Comparison of ENCODE assay signal across 8 cellular contexts in genomic region chr10:48306265-48306869, GRCh38. TPM values are rescaled to one million over a fixed set of nuclear protein-coding genes. Genes with fewer than 3 reads are reported as not detected.
DNase-seq lines count a peak whose midpoint lies in the region; ATAC-seq, FAIRE-seq and TF ChIP-seq lines count a peak whose summit lies in the region.

Gene MAPK8, plus strand, starts transcription at chr10:48306677. Its CDS starts 94,984 bp downstream, at chr10:48401661.

- in situ Hi-C loops in transverse colon (cut with MboI; ENCODE audit: low pct_ligation_motif_present in 1 of 4, low pct_unique_long_range_greater_than_20kb in 1 of 4, low sequenced_read_pairs in 3 of 4) = no loop called here

- no peak for TF ChIP-seq EP300 in transverse colon (IDR thresholded peaks at IDR 0.05; ENCODE audit: low read depth)

- peak; percentile 89 for ATAC-seq in HG02798 (IDR thresholded peaks at IDR 0.05; ENCODE audit: poor library complexity, unreplicated experiment)

- H3K4me1 ChIP-seq in adipocyte (ENCODE audit: control insufficient read depth, insufficient read depth, low read length) (peaks cover 22% of the 10 kb centered on the region), transverse colon (peaks cover 8 to 32% (median 16%) of the 10 kb centered on the region in 4 donors)

- DNase-seq in GM12891 (ENCODE audit: insufficient read length, low spot score) (peak; percentile 95), NCI-H1417 treated with DMSO at 0.1 percent for 48 hours (lab: John Stamatoyannopoulos, UW) (peak; percentile 78), T follicular helper cell (ENCODE audit: low read depth) (peak; percentile 87), adipocyte (ENCODE audit: low read depth) (peak; percentile 95), cardiac septum (ENCODE audit: low spot score) (peak; percentile 95), pons (ENCODE audit: low spot score) (peak; percentile 86), transverse colon (peak; percentile 96)

- 2% methylated on average over 60 of the region's 86 CpGs; no CpG with 5 or more reads in 1 of the 2 donors for WGBS in transverse colon (ENCODE audit: low coverage in 1 of 2), 2 donors

- H3K27me3 ChIP-seq in adipocyte (replicated peaks; ENCODE audit: control insufficient read depth, insufficient read depth, low read length) (peaks cover 12% of the 10 kb centered on the region), transverse colon (no peaks in the 10 kb centered on the region)

- intact Hi-C loops in cardiac septum (cut with DNase I) (no loop called here), transverse colon (cut with DNase I; ENCODE audit: low total_unique reads) (no loop called here)

- H3K4me3 ChIP-seq in adipocyte (ENCODE audit: low read length) (peak within 1 kb of the TSS; percentile 89), transverse colon (peak within 1 kb of the TSS; percentile 90 to 100 (median 97))

- peak; percentile 61; the same call in 1 of the 2 replicates for TF ChIP-seq POLR2A in GM12891 (IDR thresholded peaks at IDR 0.05; ENCODE audit: low read depth, low read length)
- peak; percentile 85 for TF ChIP-seq POLR2A in transverse colon (IDR thresholded peaks at IDR 0.05)

- no peak for TF ChIP-seq CTCF in transverse colon (IDR thresholded peaks at IDR 0.05)

- peak within 1 kb of the TSS; percentile 89 for H3K9ac ChIP-seq in adipocyte (ENCODE audit: low read length)

- H3K36me3 ChIP-seq in adipocyte (ENCODE audit: control insufficient read depth, insufficient read depth, low read length, severe bottlenecking) = no peaks in the 10 kb centered on the region
- no peaks in the 10 kb centered on the region for H3K36me3 ChIP-seq in transverse colon

- H3K27ac ChIP-seq in transverse colon = peak within 1 kb of the TSS; percentile 95 to 99 (median 98)

- peak; percentile 94 for FAIRE-seq in GM12891 (lab: Jason Lieb, UNC)

- H3K9me3 ChIP-seq in adipocyte (ENCODE audit: control insufficient read depth, low read length) (no peaks in the 10 kb centered on the region), transverse colon (no peaks in the 10 kb centered on the region)

TF ChIP-seq in GM12891, 5 proteins besides CTCF, POLR2A, EP300 and RAD21:
- TF ChIP-seq POLR2AphosphoS5 (IDR thresholded peaks at IDR 0.05; ENCODE audit: low read depth, low read length) (peak; percentile 49; the same call in 1 of the 2 replicates), SPI1 (IDR thresholded peaks at IDR 0.05; ENCODE audit: low read depth, low read length) (no peak), PAX5 (IDR thresholded peaks at IDR 0.05; ENCODE audit: insufficient read depth, low read length, severe bottlenecking) (no peak)

RNA-seq across cellular contexts. Expression of gene MAPK8, which starts in this region (rescaled TPM):
- 18.5 TPM for polyA plus RNA-seq in GM12891 (2012; ENCODE audit: low read depth, missing spikeins)
- total RNA-seq in cardiac septum (34.1 TPM), transverse colon (100 to 1,000 TPM in 1 of 4 donors, 10 to 100 TPM in 3; 29.7 to 126 (median 67.8) TPM)

Comparison
In these comparisons a context has a peak if more than half of its experiments do, and no peak if none do; other contexts are left out.
1. Peak in every context shown above with its lines: DNase-seq, ATAC-seq, H3K4me3 ChIP-seq and H3K27ac ChIP-seq.